ENCODE assay signal across 19 cellular contexts in the genomic region with DNA sequence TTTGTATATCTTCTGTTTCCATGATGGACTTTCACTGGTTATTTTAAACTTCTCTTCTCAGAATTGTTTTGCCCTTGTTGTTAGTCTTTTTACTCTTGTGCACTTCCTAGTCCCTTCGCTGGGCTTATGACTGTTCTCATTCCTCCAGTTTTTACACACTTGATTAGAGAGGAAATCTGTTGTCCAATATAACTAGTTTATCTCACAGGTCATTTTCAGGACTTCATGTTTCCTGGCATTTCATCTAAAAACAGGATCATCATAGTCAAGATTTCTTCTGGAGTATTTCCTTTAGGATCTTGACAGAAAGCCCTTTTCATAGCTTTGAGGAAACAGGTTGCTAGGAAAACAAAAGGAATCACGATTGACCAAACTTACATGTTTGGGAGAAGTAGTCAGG. TPM values are rescaled to one million over a fixed set of nuclear protein-coding genes. Genes with fewer than 3 reads are reported as not detected.
DNase-seq lines count a peak whose midpoint lies in the region; ATAC-seq and TF ChIP-seq lines count a peak whose summit lies in the region.
"Had no signal": no experiment of that assay in that cellular context is flagged by ENCODE, and none has a peak within 500 bp of the region (broad histone marks: within the 10 kb centered on the region; RNA-seq: fewer than 3 reads in every experiment).

No MANE protein-coding gene starts in this region.

- H3K4me3 Mint-ChIP-seq in activated naive CD8-positive, alpha-beta T cell = no peak overlapping the region
- no peak overlapping the region for H3K4me3 Mint-ChIP-seq in activated naive CD8-positive, alpha-beta T cell treated with anti-CD3 and anti-CD28 coated beads for 36 hours
- H3K4me3 Mint-ChIP-seq in naive thymus-derived CD8-positive, alpha-beta T cell = peak overlapping the region in 1 of 10 donors; percentile 25
- no peak overlapping the region for H3K4me3 Mint-ChIP-seq in activated T-helper 1 cell treated with anti-CD3 and anti-CD28 coated beads, Interleukin-12 subunit alpha, Interleukin-12 subunit beta, Interleukin-2, Interleukin-4 antibody, amounts not matched to agents 30 ng/mL and 10 ng/mL and 1 ng/mL, durations not matched to agents 14 hours and 24 hours and 36 hours
- H3K4me3 Mint-ChIP-seq: CD14-positive monocyte, memory B cell had no signal

- intact Hi-C loops in activated T-helper 1 cell treated with anti-CD3 and anti-CD28 coated beads, Interleukin-12 subunit alpha, Interleukin-12 subunit beta, Interleukin-2, Interleukin-4 antibody, amounts not matched to agents 30 ng/mL and 10 ng/mL and 1 ng/mL, durations not matched to agents 14 hours and 24 hours and 36 hours (cut with micrococcal nuclease) = no loop called here

- in situ Hi-C loops in brain microvascular endothelial cell (cut with HindIII; ENCODE audit: low pct_ligation_motif_present, low sequenced_read_pairs) = no loop called here

- no peaks in the 10 kb centered on the region for H3K27me3 ChIP-seq in brain microvascular endothelial cell (replicated peaks)

- H3K36me3 ChIP-seq in brain microvascular endothelial cell (replicated peaks) = no peaks in the 10 kb centered on the region

- peaks cover 59% of the 10 kb centered on the region for H3K4me1 Mint-ChIP-seq in activated naive CD8-positive, alpha-beta T cell (ENCODE audit: low read depth)
- peaks cover 56% of the 10 kb centered on the region for H3K4me1 Mint-ChIP-seq in activated naive CD8-positive, alpha-beta T cell treated with anti-CD3 and anti-CD28 coated beads for 36 hours
- peaks cover 7 to 55% (median 49%) of the 10 kb centered on the region in 4 donors for H3K4me1 Mint-ChIP-seq in naive thymus-derived CD8-positive, alpha-beta T cell
- H3K4me1 Mint-ChIP-seq in activated T-helper 1 cell treated with anti-CD3 and anti-CD28 coated beads, Interleukin-12 subunit alpha, Interleukin-12 subunit beta, Interleukin-2, Interleukin-4 antibody, amounts not matched to agents 30 ng/mL and 10 ng/mL and 1 ng/mL, durations not matched to agents 14 hours and 24 hours and 36 hours (ENCODE audit: low read depth) = peaks cover 63% of the 10 kb centered on the region

- H3K27ac ChIP-seq in brain microvascular endothelial cell = no peak overlapping the region
- H3K27ac ChIP-seq: A549 had no signal

- peak overlapping the region; percentile 3 for H3K27ac Mint-ChIP-seq in activated naive CD8-positive, alpha-beta T cell
- H3K27ac Mint-ChIP-seq in activated naive CD8-positive, alpha-beta T cell treated with anti-CD3 and anti-CD28 coated beads for 36 hours = no peak overlapping the region
- peak overlapping the region in 6 of 10 donors; percentile 0 to 70 (median 41) for H3K27ac Mint-ChIP-seq in naive thymus-derived CD8-positive, alpha-beta T cell
- H3K27ac Mint-ChIP-seq in activated T-helper 1 cell treated with anti-CD3 and anti-CD28 coated beads, Interleukin-12 subunit alpha, Interleukin-12 subunit beta, Interleukin-2, Interleukin-4 antibody, amounts not matched to agents 30 ng/mL and 10 ng/mL and 1 ng/mL, durations not matched to agents 14 hours and 24 hours and 36 hours = no peak overlapping the region
- H3K27ac Mint-ChIP-seq: memory B cell had no signal

- no peaks in the 10 kb centered on the region for H3K27me3 Mint-ChIP-seq in activated naive CD8-positive, alpha-beta T cell
- H3K27me3 Mint-ChIP-seq in activated naive CD8-positive, alpha-beta T cell treated with anti-CD3 and anti-CD28 coated beads for 36 hours = no peaks in the 10 kb centered on the region
- H3K27me3 Mint-ChIP-seq in naive thymus-derived CD8-positive, alpha-beta T cell = peaks cover 0 to 2% (median 0%) of the 10 kb centered on the region in 5 donors
- H3K27me3 Mint-ChIP-seq in activated T-helper 1 cell treated with anti-CD3 and anti-CD28 coated beads, Interleukin-12 subunit alpha, Interleukin-12 subunit beta, Interleukin-2, Interleukin-4 antibody, amounts not matched to agents 30 ng/mL and 10 ng/mL and 1 ng/mL, durations not matched to agents 14 hours and 24 hours and 36 hours (ENCODE audit: insufficient read depth) = no peaks in the 10 kb centered on the region

- POLR2A ChIA-PET in naive thymus-derived CD8-positive, alpha-beta T cell (lab: Charles Lee) = no interaction called here

- ATAC-seq in naive thymus-derived CD8-positive, alpha-beta T cell = no peak
- no peak for ATAC-seq in HG02759 (IDR thresholded peaks at IDR 0.05; ENCODE audit: unreplicated experiment)
- ATAC-seq: A549, K562 had no signal

- H3K9me3 Mint-ChIP-seq in activated naive CD8-positive, alpha-beta T cell (ENCODE audit: low read depth) = no peaks in the 10 kb centered on the region
- H3K9me3 Mint-ChIP-seq in activated naive CD8-positive, alpha-beta T cell treated with anti-CD3 and anti-CD28 coated beads for 36 hours = no peaks in the 10 kb centered on the region
- H3K9me3 Mint-ChIP-seq in naive thymus-derived CD8-positive, alpha-beta T cell = no peaks in the 10 kb centered on the region
- H3K9me3 Mint-ChIP-seq in activated T-helper 1 cell treated with anti-CD3 and anti-CD28 coated beads, Interleukin-12 subunit alpha, Interleukin-12 subunit beta, Interleukin-2, Interleukin-4 antibody, amounts not matched to agents 30 ng/mL and 10 ng/mL and 1 ng/mL, durations not matched to agents 14 hours and 24 hours and 36 hours = no peaks in the 10 kb centered on the region
- H3K9me3 Mint-ChIP-seq: memory B cell had no signal

- TF ChIP-seq CTCF in brain microvascular endothelial cell (IDR thresholded peaks at IDR 0.05; ENCODE audit: low read depth, low read length, missing control alignments) = no peak

- H3K36me3 Mint-ChIP-seq in activated naive CD8-positive, alpha-beta T cell = no peaks in the 10 kb centered on the region
- H3K36me3 Mint-ChIP-seq in activated naive CD8-positive, alpha-beta T cell treated with anti-CD3 and anti-CD28 coated beads for 36 hours = peaks cover 2% of the 10 kb centered on the region
- H3K36me3 Mint-ChIP-seq in naive thymus-derived CD8-positive, alpha-beta T cell = no peaks in the 10 kb centered on the region
- peaks cover 2% of the 10 kb centered on the region for H3K36me3 Mint-ChIP-seq in activated T-helper 1 cell treated with anti-CD3 and anti-CD28 coated beads, Interleukin-12 subunit alpha, Interleukin-12 subunit beta, Interleukin-2, Interleukin-4 antibody, amounts not matched to agents 30 ng/mL and 10 ng/mL and 1 ng/mL, durations not matched to agents 14 hours and 24 hours and 36 hours (ENCODE audit: low read depth)

- no peak for DNase-seq in activated naive CD8-positive, alpha-beta T cell treated with anti-CD3 and anti-CD28 coated beads for 36 hours
- peak; percentile 86 for DNase-seq in dermis blood vessel endothelial cell
- DNase-seq in naive thymus-derived CD8-positive, alpha-beta T cell = no peak
- DNase-seq in superior temporal gyrus (ENCODE audit: extremely low spot score) = peak; percentile 60
- DNase-seq in brain microvascular endothelial cell = no peak
- DNase-seq in activated T-helper 1 cell treated with anti-CD3 and anti-CD28 coated beads, Interleukin-12 subunit alpha, Interleukin-12 subunit beta, Interleukin-2, Interleukin-4 antibody, amounts not matched to agents 30 ng/mL and 10 ng/mL and 1 ng/mL, durations not matched to agents 14 hours and 24 hours and 36 hours (ENCODE audit: low spot score) = no peak
- DNase-seq: activated CD4-positive, alpha-beta T cell treated with anti-CD3 and anti-CD28 coated beads for 48 hours; activated T-cell treated with anti-CD3 and anti-CD28 coated beads, Interleukin-2, amount 50 U/mL, for 1 hour; NCI-H1417; NCI-H2227 treated with DMSO at 0.1 percent for 48 hours; occipital lobe; SIG-M5; stimulated activated CD4-positive, alpha-beta T cell treated with anti-CD3 and anti-CD28 coated beads, Interleukin-15, amount 100 ng/mL, for 24 hours had no signal

- H3K4me3 ChIP-seq in brain microvascular endothelial cell (ENCODE audit: low read depth, low read length) = no peak overlapping the region
- H3K4me3 ChIP-seq: A549, K562 had no signal

RNA-seq across cellular contexts. Expression of a gene that starts 3.0 kb away (rescaled TPM):
- 10 to 100 TPM; 10.9 to 11.5 TPM for total RNA-seq in activated naive CD8-positive, alpha-beta T cell treated with anti-CD3 and anti-CD28 coated beads for 36 hours
- 59.6 and 62.3 TPM in 2 replicates for total RNA-seq in dermis blood vessel endothelial cell
- total RNA-seq in naive thymus-derived CD8-positive, alpha-beta T cell = 10 to 100 TPM in 1 of 2 experiments, 1 to 10 TPM in 1; 9.3 to 10.1 TPM
- polyA plus RNA-seq in naive thymus-derived CD8-positive, alpha-beta T cell = 1 to 10 TPM; 2.5 to 6.7 (median 4.6) TPM
- total RNA-seq in activated T-helper 1 cell treated with anti-CD3 and anti-CD28 coated beads, Interleukin-12 subunit alpha, Interleukin-12 subunit beta, Interleukin-2, Interleukin-4 antibody, amounts not matched to agents 30 ng/mL and 10 ng/mL and 1 ng/mL, durations not matched to agents 14 hours and 24 hours and 36 hours = 18.8 and 20.4 TPM in 2 replicates

RNA-seq across cellular contexts. Expression of a gene that starts 48.6 kb away (rescaled TPM):
- 10 to 100 TPM; 70.8 to 78.2 TPM for total RNA-seq in activated naive CD8-positive, alpha-beta T cell treated with anti-CD3 and anti-CD28 coated beads for 36 hours
- total RNA-seq in dermis blood vessel endothelial cell = 26.4 and 35.1 TPM in 2 replicates
- 10 to 100 TPM; 24.9 to 29.0 TPM for total RNA-seq in naive thymus-derived CD8-positive, alpha-beta T cell
- 10 to 100 TPM; 46.5 to 54.2 (median 49.0) TPM for polyA plus RNA-seq in naive thymus-derived CD8-positive, alpha-beta T cell
- total RNA-seq in activated T-helper 1 cell treated with anti-CD3 and anti-CD28 coated beads, Interleukin-12 subunit alpha, Interleukin-12 subunit beta, Interleukin-2, Interleukin-4 antibody, amounts not matched to agents 30 ng/mL and 10 ng/mL and 1 ng/mL, durations not matched to agents 14 hours and 24 hours and 36 hours = 52.8 and 55.4 TPM in 2 replicates

Comparison
In these comparisons a context has a peak if more than half of its experiments do, and no peak if none do; other contexts are left out.
1. H3K27ac Mint-ChIP-seq: peak in activated naive CD8-positive, alpha-beta T cell (single experiment) and naive thymus-derived CD8-positive, alpha-beta T cell (6 of 10); none in activated naive CD8-positive, alpha-beta T cell treated with anti-CD3 and anti-CD28 coated beads for 36 hours (single experiment) and activated T-helper 1 cell treated with anti-CD3 and anti-CD28 coated beads, Interleukin-12 subunit alpha, Interleukin-12 subunit beta, Interleukin-2, Interleukin-4 antibody, amounts not matched to agents 30 ng/mL and 10 ng/mL and 1 ng/mL, durations not matched to agents 14 hours and 24 hours and 36 hours (single experiment).
2. DNase-seq: peak in dermis blood vessel endothelial cell (single experiment) and superior temporal gyrus (single experiment); none in activated naive CD8-positive, alpha-beta T cell treated with anti-CD3 and anti-CD28 coated beads for 36 hours (single experiment), naive thymus-derived CD8-positive, alpha-beta T cell (0 of 10), brain microvascular endothelial cell (single experiment) and activated T-helper 1 cell treated with anti-CD3 and anti-CD28 coated beads, Interleukin-12 subunit alpha, Interleukin-12 subunit beta, Interleukin-2, Interleukin-4 antibody, amounts not matched to agents 30 ng/mL and 10 ng/mL and 1 ng/mL, durations not matched to agents 14 hours and 24 hours and 36 hours (single experiment).